In the genomic region with DNA sequence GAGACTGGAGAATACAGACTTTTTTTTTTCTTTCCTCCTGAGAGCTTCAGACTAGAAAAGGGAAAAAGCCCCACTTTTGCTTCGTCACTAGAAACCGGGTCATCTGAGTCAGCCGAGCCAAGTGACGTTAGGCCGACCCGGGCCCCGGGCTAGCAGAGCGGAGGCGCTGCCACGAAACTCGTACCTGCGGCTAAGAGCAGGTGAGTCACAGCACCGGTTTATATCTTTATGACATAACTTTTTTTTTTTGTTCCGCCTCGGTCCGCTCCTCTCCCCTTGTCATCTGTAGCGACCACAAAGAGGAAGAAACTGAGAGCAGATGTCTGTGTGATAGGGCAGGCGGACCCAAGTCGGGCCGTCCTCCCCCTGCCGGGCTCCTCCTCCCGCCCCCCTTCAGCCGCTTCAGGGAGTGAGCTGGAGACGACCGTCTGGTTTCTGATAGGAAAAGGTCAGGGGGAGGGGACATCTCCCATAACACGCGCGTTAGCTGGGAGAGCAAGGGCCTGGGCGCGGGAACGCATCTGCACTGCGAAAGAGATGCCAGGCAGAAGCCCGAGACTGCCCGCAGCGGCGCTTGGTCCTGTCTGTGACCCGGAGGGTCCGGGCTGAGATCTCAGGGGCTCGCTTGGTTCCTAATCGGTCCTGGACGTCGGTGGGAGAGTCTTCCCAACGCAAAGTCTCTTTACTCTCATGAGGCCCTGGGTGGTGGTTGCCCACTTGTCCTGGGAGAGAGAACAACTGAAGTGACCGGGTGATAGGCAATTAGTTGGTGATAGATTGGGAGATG, we compare ENCODE assay signal across 9 cellular contexts. TPM values are rescaled to one million over a fixed set of nuclear protein-coding genes. Genes with fewer than 3 reads are reported as not detected.
A peak's percentile ranks its signal among the peaks of the same experiment; 100 is the strongest.
DNase-seq lines count a peak whose midpoint lies in the region; ATAC-seq and TF ChIP-seq lines count a peak whose summit lies in the region.
"Had no signal": no experiment of that assay in that cellular context is flagged by ENCODE, and none has a peak within 500 bp of the region (broad histone marks: within the 10 kb centered on the region; RNA-seq: fewer than 3 reads in every experiment).

No MANE protein-coding gene starts in this region.

- peaks cover 29% of the 10 kb centered on the region for H3K4me1 Mint-ChIP-seq in activated naive CD4-positive, alpha-beta T cell treated with anti-CD3 and anti-CD28 coated beads, Interleukin-2, amount 50 U/mL, for 24 hours

- intact Hi-C loops in heart left ventricle (cut with DNase I): loop anchor here in 4 of 10 donors (10.0 kb wide), 2 partner anchors 351 to 931 kb away; a partner anchor contains a TSS
- intact Hi-C loops in Right ventricle myocardium inferior (cut with DNase I): no loop called here

- H3K4me3 Mint-ChIP-seq in activated naive CD4-positive, alpha-beta T cell treated with anti-CD3 and anti-CD28 coated beads, Interleukin-2, amount 50 U/mL, for 24 hours: peak overlapping the region; percentile 93

- H3K9me3 ChIP-seq in heart left ventricle (no peaks in the 10 kb centered on the region), Peyer's patch (peaks cover 0 to 7% (median 0%) of the 10 kb centered on the region in 4 donors)

- H3K4me3 ChIP-seq in heart left ventricle (peak overlapping the region in 10 of 12 donors; percentile 11 to 46 (median 34)), LNCaP clone FGC (ENCODE audit: low read depth, low read length) (peak overlapping the region; percentile 69), Peyer's patch (peak overlapping the region; percentile 12 to 70 (median 47))

- H3K27me3 Mint-ChIP-seq in activated naive CD4-positive, alpha-beta T cell treated with anti-CD3 and anti-CD28 coated beads, Interleukin-2, amount 50 U/mL, for 24 hours: peaks cover 65% of the 10 kb centered on the region

- peaks cover 10% of the 10 kb centered on the region for H3K36me3 Mint-ChIP-seq in activated naive CD4-positive, alpha-beta T cell treated with anti-CD3 and anti-CD28 coated beads, Interleukin-2, amount 50 U/mL, for 24 hours

- peaks cover 79 to 98% (median 95%) of the 10 kb centered on the region in 9 donors for H3K27me3 ChIP-seq in heart left ventricle
- H3K27me3 ChIP-seq in Peyer's patch: peaks cover 0 to 54% of the 10 kb centered on the region in 2 donors

- H3K36me3 ChIP-seq in heart left ventricle: no peaks in the 10 kb centered on the region
- no peaks in the 10 kb centered on the region for H3K36me3 ChIP-seq in Peyer's patch

- H3K27ac ChIP-seq in heart left ventricle: no peak overlapping the region
- H3K27ac ChIP-seq in Peyer's patch: peak overlapping the region in 3 of 4 donors; percentile 83 to 96 (median 94)

- TF ChIP-seq POLR2A in heart left ventricle (IDR thresholded peaks at IDR 0.05) (no peak), Peyer's patch (IDR thresholded peaks at IDR 0.05) (peak; percentile 54 to 70)

- DNase-seq in heart left ventricle (no peak), Right ventricle myocardium inferior (ENCODE audit: missing footprints) (no peak), LNCaP clone FGC (ENCODE audit: low read depth) (peak; percentile 77), Peyer's patch (peak in 2 of 3 donors; percentile 83 to 89), kidney tubule cell (ENCODE audit: low spot score) (peak; percentile 97)
- peak; percentile 41 to 51 (median 41) for DNase-seq in stimulated activated CD4-positive, alpha-beta T cell treated with anti-CD3 and anti-CD28 coated beads, TNF-alpha, amount 100 ng/mL, for 4 hours (ENCODE audit: low read depth in 3 of 3)
- DNase-seq: DND-41 had no signal

- peak overlapping the region; percentile 87 for H3K27ac Mint-ChIP-seq in activated naive CD4-positive, alpha-beta T cell treated with anti-CD3 and anti-CD28 coated beads, Interleukin-2, amount 50 U/mL, for 24 hours

- no peak for TF ChIP-seq CTCF in heart left ventricle (IDR thresholded peaks at IDR 0.05)
- no peak for TF ChIP-seq CTCF in LNCaP clone FGC (IDR thresholded peaks at IDR 0.05; ENCODE audit: control insufficient read depth, extremely low read depth, insufficient read depth)
- no peak for TF ChIP-seq CTCF in Peyer's patch (IDR thresholded peaks at IDR 0.05)

- 3 to 4% (median 3%) methylated on average over 43 to 44 of the region's 44 CpGs for WGBS in heart left ventricle, 4 donors

- H3K4me1 ChIP-seq in heart left ventricle: peaks cover 0 to 67% (median 25%) of the 10 kb centered on the region in 12 donors
- H3K4me1 ChIP-seq in Peyer's patch: peaks cover 0 to 41% (median 0%) of the 10 kb centered on the region in 4 donors

- ATAC-seq in heart left ventricle (peak in 1 of 4 donors; percentile 30), Right ventricle myocardium inferior (no peak), HG03571 (IDR thresholded peaks at IDR 0.05; ENCODE audit: unreplicated experiment) (no peak)

- peaks cover 9% of the 10 kb centered on the region for H3K9me3 Mint-ChIP-seq in activated naive CD4-positive, alpha-beta T cell treated with anti-CD3 and anti-CD28 coated beads, Interleukin-2, amount 50 U/mL, for 24 hours

RNA-seq across cellular contexts. Expression of a gene that starts 0.6 kb away (rescaled TPM):
- total RNA-seq in heart left ventricle: not detected
- polyA plus RNA-seq in heart left ventricle: not detected
- total RNA-seq in Right ventricle myocardium inferior: not detected
- 10 to 100 TPM in 1 of 4 donors, 1 to 10 TPM in 2, not detected in 1; 1.8 to 12.7 (median 3.6) TPM for total RNA-seq in Peyer's patch

RNA-seq across cellular contexts. Expression of a gene that starts 1.0 kb away (rescaled TPM):
- total RNA-seq in heart left ventricle (not detected), Right ventricle myocardium inferior (not detected), Peyer's patch (10 to 100 TPM in 3 of 4 donors, 1 to 10 TPM in 1; 7.4 to 24.6 (median 21.4) TPM)
- not detected for polyA plus RNA-seq in heart left ventricle

Comparison
In these comparisons a context has a peak if more than half of its experiments do, and no peak if none do; other contexts are left out.
1. DNase-seq: peak in LNCaP clone FGC (single experiment), Peyer's patch (2 of 3), kidney tubule cell (single experiment) and stimulated activated CD4-positive, alpha-beta T cell treated with anti-CD3 and anti-CD28 coated beads, TNF-alpha, amount 100 ng/mL, for 4 hours (3 of 3); none in heart left ventricle (0 of 5) and Right ventricle myocardium inferior (single experiment).
2. H3K27ac ChIP-seq: peak in Peyer's patch (3 of 4); none in heart left ventricle (0 of 12).
3. POLR2A ChIP-seq: peak in Peyer's patch (2 of 2); none in heart left ventricle (0 of 2).
4. Peak in every context shown above with its lines, with median percentiles within 50 percentile points of each other: H3K4me3 ChIP-seq.